ENCODE assay signal across 9 cellular contexts in the genomic region with DNA sequence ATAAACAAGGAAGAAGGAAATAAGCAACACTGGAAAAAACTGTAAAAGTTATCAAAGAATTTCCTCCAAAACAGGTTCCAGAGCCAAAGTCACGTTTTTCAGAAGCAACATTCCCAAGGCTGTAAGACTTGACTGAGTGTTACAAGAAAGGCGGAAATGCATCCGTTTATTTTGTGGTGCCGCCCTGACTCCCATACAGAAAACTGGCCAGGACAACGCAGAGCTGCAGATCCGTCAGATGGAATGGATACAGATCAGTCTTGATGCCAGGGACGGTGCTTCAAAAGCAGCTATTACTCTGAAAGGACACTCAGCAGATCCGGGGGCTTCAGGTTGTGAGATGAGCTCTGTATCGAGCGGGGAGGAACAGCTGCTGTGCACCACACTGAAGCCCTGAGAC.
"Had no signal": no experiment of that assay in that cellular context is flagged by ENCODE, and none has a peak within 500 bp of the region (broad histone marks: within the 10 kb centered on the region; RNA-seq: fewer than 3 reads in every experiment).

No MANE protein-coding gene starts in this region.

- H3K4me2 ChIP-seq: KMS-11 had no signal

- H3K27ac ChIP-seq: GM23248, HL-60, KMS-11 had no signal

- H3K4me3 Mint-ChIP-seq: HFFc6 had no signal

- DNase-seq: GM23248, H7, HFFc6, IMR-90, KBM-7 had no signal

- H3K4me1 ChIP-seq: HAP-1 had no signal

- H3K9ac ChIP-seq: GM23248, KMS-11 had no signal

- H3K27ac Mint-ChIP-seq: HFFc6 had no signal

- ATAC-seq: HCT116 had no signal

- H3K9me3 ChIP-seq: HAP-1 had no signal

- H3K36me3 ChIP-seq: HAP-1 had no signal

- H2AFZ ChIP-seq: GM23248 had no signal

- H3K4me3 ChIP-seq: GM23248, HAP-1 had no signal
